ENCODE assay signal across 18 cellular contexts in the genomic region with DNA sequence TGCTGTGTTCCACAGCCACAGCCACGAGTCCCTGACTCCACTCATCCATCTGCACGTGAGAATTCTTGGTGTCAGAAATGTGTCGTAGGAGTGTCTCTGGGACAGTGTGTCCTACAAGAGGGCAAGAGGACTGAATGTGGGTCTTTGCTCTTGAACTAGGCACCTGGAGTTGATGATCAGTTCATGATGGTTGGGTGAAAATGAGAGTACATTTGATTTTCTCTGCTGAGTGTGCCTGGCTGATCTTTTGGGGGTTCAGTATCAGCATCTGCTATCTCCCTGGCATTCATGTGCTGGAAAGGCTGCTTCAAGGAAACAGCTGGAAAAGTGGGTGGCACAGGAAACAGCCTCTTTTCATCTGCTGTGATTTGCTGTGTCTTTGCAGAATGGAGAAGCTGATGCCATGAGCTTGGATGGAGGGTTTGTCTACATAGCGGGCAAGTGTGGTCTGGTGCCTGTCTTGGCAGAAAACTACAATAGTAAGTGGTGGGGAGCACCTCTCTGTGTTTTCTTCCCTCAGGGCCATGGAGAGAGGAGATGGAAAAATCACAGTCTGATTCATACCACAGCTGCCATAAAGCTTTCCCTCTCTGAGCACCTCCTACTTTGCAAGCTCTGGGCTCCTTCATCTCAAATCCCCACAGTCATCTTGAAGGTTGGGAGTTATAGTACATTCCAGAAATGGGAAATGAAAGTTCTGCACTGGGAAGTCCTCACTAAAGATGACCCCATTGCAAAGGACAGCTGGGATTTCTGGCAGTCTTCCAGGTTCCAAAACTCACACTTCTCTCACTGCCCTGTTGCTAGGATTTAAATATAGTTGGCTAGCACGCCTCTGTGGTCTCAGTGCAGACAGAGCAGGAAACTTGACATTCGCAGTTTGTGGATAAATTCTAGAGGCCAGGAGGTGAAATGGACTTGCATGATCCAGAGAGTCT. TPM values are rescaled to one million over a fixed set of nuclear protein-coding genes. Genes with fewer than 3 reads are reported as not detected.
DNase-seq lines count a peak whose midpoint lies in the region; TF ChIP-seq lines count a peak whose summit lies in the region.
"Had no signal": no experiment of that assay in that cellular context is flagged by ENCODE, and none has a peak within 500 bp of the region (broad histone marks: within the 10 kb centered on the region; RNA-seq: fewer than 3 reads in every experiment).

No MANE protein-coding gene starts in this region.

- POLR2A ChIA-PET in A673 (lab: Charles Lee; ENCODE audit: low non-redundant PET), result no interaction called here

- 68% methylated on average over 6 of the region's 6 CpGs for WGBS in prostate gland

- DNase-seq in EL (peak; percentile 7), RPMI7951 (ENCODE audit: low read depth) (peak; percentile 58), globus pallidus (ENCODE audit: low spot score) (peak; percentile 45), myocyte (ENCODE audit: low read depth) (peak; percentile 87), prostate gland (ENCODE audit: low spot score) (no peak), A673 (ENCODE audit: low spot score) (no peak), Peyer's patch (no peak)
- DNase-seq in stimulated activated CD4-positive, alpha-beta T cell treated with anti-CD3 and anti-CD28 coated beads, Interleukin-2, amount 100 ng/mL, for 48 hours, result no peak
- DNase-seq: activated T-cell treated with anti-CD3 and anti-CD28 coated beads, Interleukin-2, amount 50 U/mL, for 4 hours; dermis blood vessel endothelial cell; NCI-H187 treated with DMSO at 0.1 percent for 48 hours; NCI-H510A treated with DMSO at 0.1 percent for 48 hours; PC-3 had no signal

- TF ChIP-seq POLR2A in prostate gland (IDR thresholded peaks at IDR 0.05) (no peak), Peyer's patch (IDR thresholded peaks at IDR 0.05) (no peak)

- no peak overlapping the region for H3K4me3 ChIP-seq in prostate gland
- H3K4me3 ChIP-seq in A673 (ENCODE audit: low read depth, low read length, poor library complexity, severe bottlenecking), result no peak overlapping the region
- no peak overlapping the region for H3K4me3 ChIP-seq in Peyer's patch
- H3K4me3 ChIP-seq: smooth muscle cell, thoracic aorta had no signal

- no TSS peak for BruUV-seq in A673 (replicated peaks; lab: Mats Ljungman, UMichigan)

- TF ChIP-seq CTCF in prostate gland (IDR thresholded peaks at IDR 0.05), result no peak
- no peak for TF ChIP-seq CTCF in A673 (conservative IDR thresholded peaks at IDR 0.05; ENCODE audit: low read depth, low read length)
- no peak for TF ChIP-seq CTCF in Peyer's patch (IDR thresholded peaks at IDR 0.05)

- H3K36me3 ChIP-seq in prostate gland (no peaks in the 10 kb centered on the region), A673 (ENCODE audit: insufficient read depth, low read length, poor library complexity, severe bottlenecking) (no peaks in the 10 kb centered on the region), Peyer's patch (no peaks in the 10 kb centered on the region)
- H3K36me3 ChIP-seq: thoracic aorta had no signal

- CTCF ChIA-PET in A673 (lab: Charles Lee), result no interaction called here

- no peaks in the 10 kb centered on the region for H3K4me1 ChIP-seq in prostate gland (replicated peaks)
- H3K4me1 ChIP-seq in A673 (ENCODE audit: insufficient read depth, low read length, poor library complexity, severe bottlenecking), result no peaks in the 10 kb centered on the region
- no peaks in the 10 kb centered on the region for H3K4me1 ChIP-seq in Peyer's patch

- H3K27ac ChIP-seq in prostate gland (no peak overlapping the region), A673 (ENCODE audit: low read depth, low read length, poor library complexity, severe bottlenecking) (no peak overlapping the region), Peyer's patch (no peak overlapping the region)
- H3K27ac ChIP-seq: epithelial cell of prostate, thoracic aorta had no signal

- H3K27me3 ChIP-seq in prostate gland (replicated peaks; ENCODE audit: insufficient read depth) (no peaks in the 10 kb centered on the region), A673 (replicated peaks; ENCODE audit: insufficient read depth, low read depth, low read length, poor library complexity) (peaks cover 27% of the 10 kb centered on the region), Peyer's patch (no peaks in the 10 kb centered on the region)

- no peaks in the 10 kb centered on the region for H3K9me3 ChIP-seq in prostate gland
- H3K9me3 ChIP-seq in A673 (ENCODE audit: low read depth, low read length, poor library complexity, severe bottlenecking), result no peaks in the 10 kb centered on the region
- no peaks in the 10 kb centered on the region for H3K9me3 ChIP-seq in Peyer's patch
- H3K9me3 ChIP-seq: thoracic aorta had no signal

- intact Hi-C loops in prostate gland (cut with DNase I), result no loop called here
- intact Hi-C loops in A673 (cut with micrococcal nuclease; ENCODE audit: unreplicated experiment), result no loop called here

RNA-seq across cellular contexts. Expression of a gene that starts 17.9 kb away (rescaled TPM):
- total RNA-seq in RPMI7951 (2014; rRNA removed; shearing (Covaris generic)), result 0.96 TPM in 1 of 2 replicates, not detected in the other
- total RNA-seq in myocyte (under 0.01 and 0.08 TPM in 2 replicates), prostate gland (10 to 100 TPM; 15.1 to 57.9 TPM), A673 (2021) (0.11 and 0.13 TPM in 2 replicates), Peyer's patch (1 to 10 TPM in 1 of 4 donors, under 1 TPM in 1, not detected in 2; 0.70 to 2.4 TPM)
- polyA plus RNA-seq in myocyte (2012), result 0.58 TPM
- total RNA-seq: H4, mononuclear cell, PC-3 had no signal

RNA-seq across cellular contexts. Expression of a gene that starts 41.5 kb away (rescaled TPM):
- total RNA-seq in RPMI7951 (2014; rRNA removed; shearing (Covaris generic)), result 42.3 and 57.7 TPM in 2 replicates
- total RNA-seq in myocyte (53.8 and 59.9 TPM in 2 replicates), prostate gland (10 to 100 TPM; 25.5 to 29.1 TPM), A673 (2021) (52.1 and 64.2 TPM in 2 replicates), Peyer's patch (10 to 100 TPM in 2 of 4 donors, 1 to 10 TPM in 2; 5.0 to 15.6 (median 10.1) TPM)
- polyA plus RNA-seq in myocyte (2012), result 82.9 TPM

Comparison
In these comparisons a context has a peak if more than half of its experiments do, and no peak if none do; other contexts are left out.
1. DNase-seq: peak in EL (single experiment), RPMI7951 (single experiment), globus pallidus (single experiment) and myocyte (single experiment); none in prostate gland (single experiment), A673 (single experiment), Peyer's patch (0 of 3) and stimulated activated CD4-positive, alpha-beta T cell treated with anti-CD3 and anti-CD28 coated beads, Interleukin-2, amount 100 ng/mL, for 48 hours (0 of 2).